Comparison of ENCODE assay signal across 8 cellular contexts in genomic region chr1:84090447-84091244, GRCh38. TPM values are rescaled to one million over a fixed set of nuclear protein-coding genes. Genes with fewer than 3 reads are reported as not detected.
A peak's percentile ranks its signal among the peaks of the same experiment; 100 is the strongest.
DNase-seq lines count a peak whose midpoint lies in the region; ATAC-seq and TF ChIP-seq lines count a peak whose summit lies in the region.

No MANE protein-coding gene starts in this region.

- H3K4me3 Mint-ChIP-seq in natural killer cell, result peak overlapping the region; percentile 79

- H3K9me3 ChIP-seq in RWPE2 (ENCODE audit: severe bottlenecking) (peaks cover 3% of the 10 kb centered on the region), vagina (no peaks in the 10 kb centered on the region)

- H3K36me3 Mint-ChIP-seq in natural killer cell, result no peaks in the 10 kb centered on the region

- DNase-seq in activated CD4-positive, CD25-positive, alpha-beta regulatory T cell treated with anti-CD3 and anti-CD28 coated beads, Interleukin-2, amount 50 U/mL, for 72 hours, result no peak
- no peak for DNase-seq in RWPE2 (ENCODE audit: low spot score)
- DNase-seq in natural killer cell, result no peak
- DNase-seq in foreskin fibroblast, result no peak
- DNase-seq in AG08396 (ENCODE audit: low spot score), result no peak
- DNase-seq in vagina (ENCODE audit: extremely low spot score in 2 of 2), result no peak

- TF ChIP-seq POLR2A in vagina (IDR thresholded peaks at IDR 0.05), result no peak

- H3K36me3 ChIP-seq in RWPE2 (ENCODE audit: low read depth) (no peaks in the 10 kb centered on the region), vagina (no peaks in the 10 kb centered on the region)

- intact Hi-C loops in natural killer cell (cut with micrococcal nuclease), result loop anchor here (1.0 kb wide), 1 partner anchor 13 kb away; no protein-coding TSS in a partner anchor
- intact Hi-C loops in vagina (cut with DNase I), result no loop called here

- no peak overlapping the region for H3K4me3 ChIP-seq in RWPE2 (ENCODE audit: severe bottlenecking)
- no peak overlapping the region for H3K4me3 ChIP-seq in foreskin fibroblast (ENCODE audit: low read depth in 1 of 2, low read length in 2 of 2)
- H3K4me3 ChIP-seq in vagina, result no peak overlapping the region

- H3K4me1 ChIP-seq in RWPE2 (ENCODE audit: insufficient read depth, poor library complexity, severe bottlenecking), result peaks cover 11% of the 10 kb centered on the region
- no peaks in the 10 kb centered on the region for H3K4me1 ChIP-seq in vagina

- H3K4me1 Mint-ChIP-seq in natural killer cell, result peaks cover 18 to 19% of the 10 kb centered on the region in 2 donors

- H3K27ac Mint-ChIP-seq in natural killer cell, result peak overlapping the region; percentile 78 to 80

- peak; percentile 72 to 77 for ATAC-seq in activated CD4-positive, CD25-positive, alpha-beta regulatory T cell treated with anti-CD3 and anti-CD28 coated beads, Interleukin-2, amount 50 U/mL, for 24 hours
- peak; percentile 78 for ATAC-seq in HG02642 (IDR thresholded peaks at IDR 0.05; ENCODE audit: poor library complexity, unreplicated experiment)
- ATAC-seq in RWPE2 (ENCODE audit: low read depth), result no peak
- peak; percentile 62 to 78 (median 74) for ATAC-seq in natural killer cell

- no peaks in the 10 kb centered on the region for H3K9me3 Mint-ChIP-seq in natural killer cell

- H3K27ac ChIP-seq in RWPE2 (ENCODE audit: poor library complexity, severe bottlenecking), result peak overlapping the region; percentile 49
- H3K27ac ChIP-seq in vagina, result no peak overlapping the region

- H3K27me3 Mint-ChIP-seq in natural killer cell (ENCODE audit: low read depth in 2 of 2), result no peaks in the 10 kb centered on the region

- TF ChIP-seq CTCF in RWPE2 (IDR thresholded peaks at IDR 0.05; ENCODE audit: poor library complexity, severe bottlenecking), result no peak
- no peak for TF ChIP-seq CTCF in natural killer cell (IDR thresholded peaks at IDR 0.05)
- no peak for TF ChIP-seq CTCF in foreskin fibroblast (IDR thresholded peaks at IDR 0.05; ENCODE audit: low read depth, low read length)
- no peak for TF ChIP-seq CTCF in vagina (IDR thresholded peaks at IDR 0.05)

- H3K27me3 ChIP-seq in RWPE2 (ENCODE audit: insufficient read depth, poor library complexity, severe bottlenecking) (no peaks in the 10 kb centered on the region), vagina (no peaks in the 10 kb centered on the region)

RNA-seq across cellular contexts. Expression of gene PRKACB, which starts 53.4 kb away (rescaled TPM):
- total RNA-seq in natural killer cell (100 to 1,000 TPM; 111 to 148 (median 140) TPM), vagina (18.7 TPM)
